In the genomic region with DNA sequence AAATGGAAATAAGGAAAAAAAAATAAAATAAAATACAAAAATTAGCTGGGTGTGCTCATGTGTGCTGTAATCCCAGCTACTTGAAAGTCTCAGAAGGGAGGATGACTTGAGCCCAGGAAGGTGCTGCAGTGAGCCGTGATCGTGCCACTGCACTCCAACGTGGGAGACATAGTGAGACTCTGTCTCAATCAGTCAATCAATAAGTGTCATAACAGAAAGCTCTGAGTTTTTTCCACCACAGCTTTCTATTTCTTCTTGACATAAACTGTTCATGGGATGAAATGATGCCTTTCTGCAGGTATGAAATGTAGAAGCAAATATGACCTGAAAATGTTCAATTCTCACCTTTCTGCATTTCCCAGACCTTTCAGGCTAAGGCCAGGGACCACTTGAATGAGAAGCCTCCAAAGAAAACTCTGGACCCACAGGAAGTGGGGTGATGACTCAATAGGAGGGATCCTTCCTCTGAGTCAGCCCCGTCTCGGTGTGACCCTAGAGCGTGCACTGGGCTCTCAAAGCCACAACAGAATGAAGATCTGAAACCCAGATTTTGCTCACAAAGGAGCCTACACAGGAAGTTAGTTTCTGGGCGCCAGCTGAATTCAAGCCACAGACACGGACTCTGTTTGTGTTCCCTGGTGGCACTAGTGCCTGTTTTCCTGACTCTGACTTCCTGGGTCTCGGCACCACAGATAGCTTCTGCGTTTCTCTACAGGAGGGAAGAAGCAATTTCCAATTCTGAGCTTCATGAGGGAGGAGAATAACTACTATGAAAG, we compare ENCODE assay signal across 1 cellular context.
A peak's percentile ranks its signal among the peaks of the same experiment; 100 is the strongest.
TF ChIP-seq lines count a peak whose summit lies in the region.

No MANE protein-coding gene starts in this region.

TF ChIP-seq in HepG2, 621 proteins besides CTCF, POLR2A, EP300 and RAD21 (continued from another document):
- TF ChIP-seq, protein P1, sequence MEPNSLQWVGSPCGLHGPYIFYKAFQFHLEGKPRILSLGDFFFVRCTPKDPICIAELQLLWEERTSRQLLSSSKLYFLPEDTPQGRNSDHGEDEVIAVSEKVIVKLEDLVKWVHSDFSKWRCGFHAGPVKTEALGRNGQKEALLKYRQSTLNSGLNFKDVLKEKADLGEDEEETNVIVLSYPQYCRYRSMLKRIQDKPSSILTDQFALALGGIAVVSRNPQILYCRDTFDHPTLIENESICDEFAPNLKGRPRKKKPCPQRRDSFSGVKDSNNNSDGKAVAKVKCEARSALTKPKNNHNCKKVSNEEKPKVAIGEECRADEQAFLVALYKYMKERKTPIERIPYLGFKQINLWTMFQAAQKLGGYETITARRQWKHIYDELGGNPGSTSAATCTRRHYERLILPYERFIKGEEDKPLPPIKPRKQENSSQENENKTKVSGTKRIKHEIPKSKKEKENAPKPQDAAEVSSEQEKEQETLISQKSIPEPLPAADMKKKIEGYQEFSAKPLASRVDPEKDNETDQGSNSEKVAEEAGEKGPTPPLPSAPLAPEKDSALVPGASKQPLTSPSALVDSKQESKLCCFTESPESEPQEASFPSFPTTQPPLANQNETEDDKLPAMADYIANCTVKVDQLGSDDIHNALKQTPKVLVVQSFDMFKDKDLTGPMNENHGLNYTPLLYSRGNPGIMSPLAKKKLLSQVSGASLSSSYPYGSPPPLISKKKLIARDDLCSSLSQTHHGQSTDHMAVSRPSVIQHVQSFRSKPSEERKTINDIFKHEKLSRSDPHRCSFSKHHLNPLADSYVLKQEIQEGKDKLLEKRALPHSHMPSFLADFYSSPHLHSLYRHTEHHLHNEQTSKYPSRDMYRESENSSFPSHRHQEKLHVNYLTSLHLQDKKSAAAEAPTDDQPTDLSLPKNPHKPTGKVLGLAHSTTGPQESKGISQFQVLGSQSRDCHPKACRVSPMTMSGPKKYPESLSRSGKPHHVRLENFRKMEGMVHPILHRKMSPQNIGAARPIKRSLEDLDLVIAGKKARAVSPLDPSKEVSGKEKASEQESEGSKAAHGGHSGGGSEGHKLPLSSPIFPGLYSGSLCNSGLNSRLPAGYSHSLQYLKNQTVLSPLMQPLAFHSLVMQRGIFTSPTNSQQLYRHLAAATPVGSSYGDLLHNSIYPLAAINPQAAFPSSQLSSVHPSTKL (CRISPR knock-in tag; IDR thresholded peaks at IDR 0.05) = peak; percentile 55; the same call in 1 of the 2 replicates
- peak; percentile 30; the same call in 1 of the 2 replicates for TF ChIP-seq ELF3 (CRISPR knock-in tag; IDR thresholded peaks at IDR 0.05)
- TF ChIP-seq HMG20A (CRISPR knock-in tag; IDR thresholded peaks at IDR 0.05; ENCODE audit: borderline replicate concordance) = 0 out of 2 replicates have a peak, but pooled peaks have one; percentile 25
- TF ChIP-seq RARA (CRISPR knock-in tag; IDR thresholded peaks at IDR 0.05) = peak; percentile 62
- peak; percentile 13; the same call in 1 of the 2 replicates for TF ChIP-seq AHDC1 (CRISPR knock-in tag; IDR thresholded peaks at IDR 0.05; ENCODE audit: borderline replicate concordance)
- TF ChIP-seq, protein P2, sequence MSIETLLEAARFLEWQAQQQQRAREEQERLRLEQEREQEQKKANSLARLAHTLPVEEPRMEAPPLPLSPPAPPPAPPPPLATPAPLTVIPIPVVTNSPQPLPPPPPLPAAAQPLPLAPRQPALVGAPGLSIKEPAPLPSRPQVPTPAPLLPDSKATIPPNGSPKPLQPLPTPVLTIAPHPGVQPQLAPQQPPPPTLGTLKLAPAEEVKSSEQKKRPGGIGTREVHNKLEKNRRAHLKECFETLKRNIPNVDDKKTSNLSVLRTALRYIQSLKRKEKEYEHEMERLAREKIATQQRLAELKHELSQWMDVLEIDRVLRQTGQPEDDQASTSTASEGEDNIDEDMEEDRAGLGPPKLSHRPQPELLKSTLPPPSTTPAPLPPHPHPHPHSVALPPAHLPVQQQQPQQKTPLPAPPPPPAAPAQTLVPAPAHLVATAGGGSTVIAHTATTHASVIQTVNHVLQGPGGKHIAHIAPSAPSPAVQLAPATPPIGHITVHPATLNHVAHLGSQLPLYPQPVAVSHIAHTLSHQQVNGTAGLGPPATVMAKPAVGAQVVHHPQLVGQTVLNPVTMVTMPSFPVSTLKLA (IDR thresholded peaks at IDR 0.05) = no peak
- TF ChIP-seq, protein P3, sequence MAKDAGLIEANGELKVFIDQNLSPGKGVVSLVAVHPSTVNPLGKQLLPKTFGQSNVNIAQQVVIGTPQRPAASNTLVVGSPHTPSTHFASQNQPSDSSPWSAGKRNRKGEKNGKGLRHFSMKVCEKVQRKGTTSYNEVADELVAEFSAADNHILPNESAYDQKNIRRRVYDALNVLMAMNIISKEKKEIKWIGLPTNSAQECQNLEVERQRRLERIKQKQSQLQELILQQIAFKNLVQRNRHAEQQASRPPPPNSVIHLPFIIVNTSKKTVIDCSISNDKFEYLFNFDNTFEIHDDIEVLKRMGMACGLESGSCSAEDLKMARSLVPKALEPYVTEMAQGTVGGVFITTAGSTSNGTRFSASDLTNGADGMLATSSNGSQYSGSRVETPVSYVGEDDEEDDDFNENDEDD (CRISPR knock-in tag; IDR thresholded peaks at IDR 0.05; ENCODE audit: borderline replicate concordance) = no peak
- TF ChIP-seq GABPA (IDR thresholded peaks at IDR 0.05; ENCODE audit: low read depth, low read length) = no peak
- peak; percentile 61 for TF ChIP-seq GABPA (CRISPR knock-in tag; IDR thresholded peaks at IDR 0.05; ENCODE audit: low read depth)
- TF ChIP-seq ZBTB38 (CRISPR knock-in tag; IDR thresholded peaks at IDR 0.05) = 0 out of 2 replicates have a peak, but pooled peaks have one; percentile 16
- TF ChIP-seq ATF3 (CRISPR knock-in tag; IDR thresholded peaks at IDR 0.05) = peak; percentile 42; the same call in 1 of the 2 replicates
- peak; percentile 28; the same call in 1 of the 2 replicates for TF ChIP-seq GABPB1 (CRISPR knock-in tag; IDR thresholded peaks at IDR 0.05)
- no peak for TF ChIP-seq KLF15 (CRISPR knock-in tag; IDR thresholded peaks at IDR 0.05; ENCODE audit: borderline replicate concordance)
- TF ChIP-seq POGZ (CRISPR knock-in tag; IDR thresholded peaks at IDR 0.05) = 0 out of 2 replicates have a peak, but pooled peaks have one; percentile 29
- TF ChIP-seq AKAP8 (CRISPR knock-in tag; IDR thresholded peaks at IDR 0.05) = no peak
- peak; percentile 89; the same call in 1 of the 2 replicates for TF ChIP-seq HOMEZ (CRISPR knock-in tag; IDR thresholded peaks at IDR 0.05; ENCODE audit: low read depth)
- peak; percentile 18 for TF ChIP-seq TEAD3 (CRISPR knock-in tag; optimal IDR thresholded peaks at IDR 0.05; ENCODE audit: borderline replicate concordance)
- TF ChIP-seq SAP130 (CRISPR knock-in tag; IDR thresholded peaks at IDR 0.05; ENCODE audit: low read depth) = peak; percentile 23; the same call in 1 of the 2 replicates
- TF ChIP-seq ZBTB25 (CRISPR knock-in tag; IDR thresholded peaks at IDR 0.05) = no peak
- peak; percentile 10; the same call in 1 of the 2 replicates for TF ChIP-seq CEBPB (IDR thresholded peaks at IDR 0.05; ENCODE audit: borderline replicate concordance, low read depth, low read length)
- TF ChIP-seq, protein P4, sequence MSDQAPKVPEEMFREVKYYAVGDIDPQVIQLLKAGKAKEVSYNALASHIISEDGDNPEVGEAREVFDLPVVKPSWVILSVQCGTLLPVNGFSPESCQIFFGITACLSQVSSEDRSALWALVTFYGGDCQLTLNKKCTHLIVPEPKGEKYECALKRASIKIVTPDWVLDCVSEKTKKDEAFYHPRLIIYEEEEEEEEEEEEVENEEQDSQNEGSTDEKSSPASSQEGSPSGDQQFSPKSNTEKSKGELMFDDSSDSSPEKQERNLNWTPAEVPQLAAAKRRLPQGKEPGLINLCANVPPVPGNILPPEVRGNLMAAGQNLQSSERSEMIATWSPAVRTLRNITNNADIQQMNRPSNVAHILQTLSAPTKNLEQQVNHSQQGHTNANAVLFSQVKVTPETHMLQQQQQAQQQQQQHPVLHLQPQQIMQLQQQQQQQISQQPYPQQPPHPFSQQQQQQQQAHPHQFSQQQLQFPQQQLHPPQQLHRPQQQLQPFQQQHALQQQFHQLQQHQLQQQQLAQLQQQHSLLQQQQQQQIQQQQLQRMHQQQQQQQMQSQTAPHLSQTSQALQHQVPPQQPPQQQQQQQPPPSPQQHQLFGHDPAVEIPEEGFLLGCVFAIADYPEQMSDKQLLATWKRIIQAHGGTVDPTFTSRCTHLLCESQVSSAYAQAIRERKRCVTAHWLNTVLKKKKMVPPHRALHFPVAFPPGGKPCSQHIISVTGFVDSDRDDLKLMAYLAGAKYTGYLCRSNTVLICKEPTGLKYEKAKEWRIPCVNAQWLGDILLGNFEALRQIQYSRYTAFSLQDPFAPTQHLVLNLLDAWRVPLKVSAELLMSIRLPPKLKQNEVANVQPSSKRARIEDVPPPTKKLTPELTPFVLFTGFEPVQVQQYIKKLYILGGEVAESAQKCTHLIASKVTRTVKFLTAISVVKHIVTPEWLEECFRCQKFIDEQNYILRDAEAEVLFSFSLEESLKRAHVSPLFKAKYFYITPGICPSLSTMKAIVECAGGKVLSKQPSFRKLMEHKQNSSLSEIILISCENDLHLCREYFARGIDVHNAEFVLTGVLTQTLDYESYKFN (CRISPR knock-in tag; conservative IDR thresholded peaks at IDR 0.05) = 0 out of 2 replicates have a peak, but pooled peaks have one; percentile 15
- 0 out of 2 replicates have a peak, but pooled peaks have one; percentile 19 for TF ChIP-seq KDM2A (CRISPR knock-in tag; IDR thresholded peaks at IDR 0.05; ENCODE audit: borderline replicate concordance, low read depth)
- no peak for TF ChIP-seq KLF16 (CRISPR knock-in tag; IDR thresholded peaks at IDR 0.05)
- peak; percentile 90; the same call in 1 of the 2 replicates for TF ChIP-seq ETV5 (CRISPR knock-in tag; IDR thresholded peaks at IDR 0.05; ENCODE audit: borderline replicate concordance)
